ENCODE assay signal across 19 cellular contexts in the genomic region with DNA sequence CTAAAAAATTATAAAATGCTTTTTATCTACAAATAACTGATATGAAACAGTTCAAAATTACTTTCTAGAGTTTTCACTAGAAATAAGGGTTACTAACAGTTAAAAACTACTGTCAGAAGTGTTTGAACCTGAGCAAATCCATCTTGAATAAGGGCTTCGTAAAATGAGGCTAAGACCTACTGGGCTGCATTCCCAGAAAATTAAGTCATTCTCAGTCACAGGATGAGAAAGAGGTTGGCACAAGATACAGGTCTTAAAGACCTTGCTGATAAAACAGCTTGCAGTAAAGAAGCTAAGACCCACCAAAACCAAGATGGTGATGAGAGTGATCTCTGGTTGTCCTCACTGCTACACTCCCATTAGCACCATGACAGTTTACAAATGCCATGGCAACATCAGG.
DNase-seq lines count a peak whose midpoint lies in the region; ATAC-seq, FAIRE-seq and TF ChIP-seq lines count a peak whose summit lies in the region.
"Had no signal": no experiment of that assay in that cellular context is flagged by ENCODE, and none has a peak within 500 bp of the region (broad histone marks: within the 10 kb centered on the region; RNA-seq: fewer than 3 reads in every experiment).

No MANE protein-coding gene starts in this region.

- in situ Hi-C loops in Panc1 (cut with HindIII; ENCODE audit: low pct_unique_long_range_greater_than_20kb, low sequenced_read_pairs): no loop called here
- in situ Hi-C loops in K562 (cut with MboI): no loop called here

- H3K9me3 ChIP-seq in Panc1 (ENCODE audit: control insufficient read depth, insufficient read depth, low read depth, low read length) (peaks cover 8% of the 10 kb centered on the region; the same call in 1 of the 2 replicates), K562 (replicated peaks; ENCODE audit: control insufficient read depth, insufficient read depth, low read depth, low read length) (peaks cover 5% of the 10 kb centered on the region; the same call in 1 of the 2 replicates)
- H3K9me3 ChIP-seq: HAP-1 had no signal

- no peaks in the 10 kb centered on the region for H3K36me3 ChIP-seq in Panc1 (ENCODE audit: control insufficient read depth, insufficient read depth, low read length)
- no peaks in the 10 kb centered on the region; the same call in 2 of the 3 replicates for H3K36me3 ChIP-seq in K562 (ENCODE audit: control insufficient read depth, insufficient read depth, low read length)
- H3K36me3 ChIP-seq: HAP-1 had no signal

- TF ChIP-seq POLR2A in K562 (conservative IDR thresholded peaks at IDR 0.05): no peak

- no peaks in the 10 kb centered on the region for H3K27me3 ChIP-seq in Panc1 (ENCODE audit: control insufficient read depth, insufficient read depth, low read length)
- H3K27me3 ChIP-seq in K562 (ENCODE audit: control insufficient read depth in 2 of 2, insufficient read depth in 2 of 2, low read length in 2 of 2): no peaks in the 10 kb centered on the region
- H3K27me3 ChIP-seq in foreskin keratinocyte: no peaks in the 10 kb centered on the region

- no peaks in the 10 kb centered on the region for H3K27me3 Mint-ChIP-seq in mesothelial cell of epicardium (ENCODE audit: low read depth)

- 71% methylated on average over 1 of the region's 1 CpG for WGBS in K562 (ENCODE audit: insufficient coverage, low coverage, missing lambda C conversion rate)

- H3K4me1 Mint-ChIP-seq in mesothelial cell of epicardium: peaks cover 3% of the 10 kb centered on the region
- H3K4me1 Mint-ChIP-seq: CD14-positive monocyte had no signal

- no peak overlapping the region for H3K4me3 Mint-ChIP-seq in mesothelial cell of epicardium
- H3K4me3 Mint-ChIP-seq: CD14-positive monocyte had no signal

- H3K4me3 ChIP-seq in Panc1 (ENCODE audit: low read depth in 2 of 2, low read length in 2 of 2): no peak overlapping the region
- no peak overlapping the region for H3K4me3 ChIP-seq in K562
- H3K4me3 ChIP-seq: HAP-1, PC-9, SK-N-MC had no signal

- DNase-seq in Panc1 (ENCODE audit: low read depth, low spot score) (no peak), K562 (ENCODE audit: extremely low read depth in 1 of 4, low spot score in 3 of 4) (no peak), foreskin keratinocyte (peak; percentile 49 to 73), mesothelial cell of epicardium (ENCODE audit: low spot score in 2 of 2, unreplicated experiment in 2 of 2) (no peak), NCI-H69 (lab: John Stamatoyannopoulos, UW) (no peak)
- no peak for DNase-seq in activated naive CD4-positive, alpha-beta T cell treated with Interleukin-2 at 50 U/mL for 16 hours
- DNase-seq: AML-193, DMS79 treated with DMSO at 0.1 percent for 48 hours, NCI-H1417, NCI-H187, NCI-H2107, NCI-H226, NCI-H524, Right ventricle myocardium superior had no signal

- ATAC-seq in Panc1 (no peak), K562 (no peak), foreskin keratinocyte (peak; percentile 39), HG03097 (IDR thresholded peaks at IDR 0.05; ENCODE audit: low FRiP score, unreplicated experiment) (no peak)

- H3K9ac ChIP-seq in K562 (ENCODE audit: insufficient read depth in 1 of 2, low read depth in 2 of 2, low read length in 2 of 2): no peak overlapping the region

- TF ChIP-seq EP300 in K562 (IDR thresholded peaks at IDR 0.05; ENCODE audit: low read length): no peak

- no peaks in the 10 kb centered on the region for H3K79me2 ChIP-seq in K562 (ENCODE audit: control insufficient read depth, insufficient read depth, low read length)

- H3K9me3 Mint-ChIP-seq in mesothelial cell of epicardium: peaks cover 34% of the 10 kb centered on the region

- H3K27ac Mint-ChIP-seq in mesothelial cell of epicardium: no peak overlapping the region
- H3K27ac Mint-ChIP-seq: CD14-positive monocyte had no signal

- TF ChIP-seq RAD21 in K562 (CRISPR knock-in tag; conservative IDR thresholded peaks at IDR 0.05 in 1 of 2, IDR thresholded peaks at IDR 0.05 in 1 of 2): no peak

- H3K36me3 Mint-ChIP-seq in mesothelial cell of epicardium: no peaks in the 10 kb centered on the region
- H3K36me3 Mint-ChIP-seq: CD14-positive monocyte had no signal

- no peak for TF ChIP-seq CTCF in Panc1 (IDR thresholded peaks at IDR 0.05)
- TF ChIP-seq CTCF in K562 (IDR thresholded peaks at IDR 0.05 in 2 of 3, conservative IDR thresholded peaks at IDR 0.05 in 1 of 3; ENCODE audit: insufficient read depth in 2 of 3, low read depth in 1 of 3, low read length in 3 of 3): no peak
- no peak for TF ChIP-seq CTCF in foreskin keratinocyte (conservative IDR thresholded peaks at IDR 0.05)
- TF ChIP-seq CTCF in mesothelial cell of epicardium (IDR thresholded peaks at IDR 0.05; ENCODE audit: unreplicated experiment): no peak

- FAIRE-seq in K562 (lab: Jason Lieb, UNC): no peak

- H3K27ac ChIP-seq in Panc1 (ENCODE audit: low read length) (peak overlapping the region; percentile 25; the same call in 1 of the 2 replicates), K562 (ENCODE audit: extremely low read depth, low read depth, low read length) (no peak overlapping the region), foreskin keratinocyte (no peak overlapping the region)
- H3K27ac ChIP-seq: PC-9, SK-N-MC had no signal

- H4K20me1 ChIP-seq in K562 (replicated peaks; ENCODE audit: control insufficient read depth, insufficient read depth, low read length): no peaks in the 10 kb centered on the region

- H3K4me2 ChIP-seq in K562 (ENCODE audit: insufficient read depth, low read length): no peak overlapping the region
- H3K4me2 ChIP-seq: PC-9 had no signal

- CTCF ChIA-PET in Panc1 (lab: Charles Lee): interaction anchor here (0.6 kb wide), 1 partner anchor 118 kb away, joined by 6 read pairs; no protein-coding TSS in a partner anchor
- CTCF ChIA-PET in K562 (lab: Yijun Ruan, JAX; ENCODE audit: low intra/inter-chr PET ratio): no interaction called here

- H3K9me1 ChIP-seq in K562 (ENCODE audit: control insufficient read depth, insufficient read depth, low read length): no peaks in the 10 kb centered on the region

- no TSS peak for BruUV-seq in Panc1 (replicated peaks; lab: Mats Ljungman, UMichigan)
- no TSS peak for BruUV-seq in K562 (replicated peaks; lab: Mats Ljungman, UMichigan)

- no peak overlapping the region for H2AFZ ChIP-seq in K562 (ENCODE audit: low read depth, low read length)
- H2AFZ ChIP-seq: PC-9 had no signal

- intact Hi-C loops in Panc1 (cut with micrococcal nuclease; ENCODE audit: unreplicated experiment) (no loop called here), K562 (cut with micrococcal nuclease) (loop anchor here (10.0 kb wide), 1 partner anchor 479 kb away; a partner anchor contains a TSS)

- POLR2A ChIA-PET in Panc1 (lab: Charles Lee): no interaction called here
- POLR2A ChIA-PET in K562 (lab: Yijun Ruan, JAX): no interaction called here

- H3K4me1 ChIP-seq in Panc1 (ENCODE audit: control insufficient read depth, insufficient read depth, low read length) (peaks cover 4% of the 10 kb centered on the region), K562 (replicated peaks in 1 of 2; ENCODE audit: control insufficient read depth in 2 of 2, insufficient read depth in 2 of 2, low read length in 2 of 2) (peaks cover 6 to 19% of the 10 kb centered on the region in 2 experiments; a peak in 3 of 5 replicates), foreskin keratinocyte (peaks cover 23% of the 10 kb centered on the region)
- H3K4me1 ChIP-seq: HAP-1 had no signal

TF ChIP-seq in K562, 482 proteins besides CTCF, POLR2A, EP300 and RAD21:
- no peak for TF ChIP-seq BRF1 (IDR thresholded peaks at IDR 0.05; ENCODE audit: borderline replicate concordance, extremely low read depth, insufficient read length)
- TF ChIP-seq RFX1 (IDR thresholded peaks at IDR 0.05): peak; percentile 30; the same call in 1 of the 2 replicates

Comparison
In these comparisons a context has a peak if more than half of its experiments do, and no peak if none do; other contexts are left out.
1. DNase-seq: peak in foreskin keratinocyte (2 of 2); none in Panc1 (single experiment), K562 (0 of 4), activated naive CD4-positive, alpha-beta T cell treated with Interleukin-2 at 50 U/mL for 16 hours (single experiment), mesothelial cell of epicardium (0 of 2) and NCI-H69 (single experiment).